ENCODE assay signal across 9 cellular contexts in genomic region chr3:10164201-10164545, GRCh38. TPM values are rescaled to one million over a fixed set of nuclear protein-coding genes. Genes with fewer than 3 reads are reported as not detected.
A peak's percentile ranks its signal among the peaks of the same experiment; 100 is the strongest.
DNase-seq lines count a peak whose midpoint lies in the region; ATAC-seq and TF ChIP-seq lines count a peak whose summit lies in the region.
"Not testable (repeated sequence)": the region's sequence is repeated elsewhere in the genome, so short reads cannot be mapped to it uniquely, and the experiment has no call there.
"Had no signal": no experiment of that assay in that cellular context is flagged by ENCODE, and none has a peak within 500 bp of the region (broad histone marks: within the 10 kb centered on the region; RNA-seq: fewer than 3 reads in every experiment).

No MANE protein-coding gene starts in this region.

- not testable (repeated sequence) for BruUV-seq in PC-3 (replicated peaks; lab: Mats Ljungman, UMichigan); mammary epithelial cell (replicated peaks; lab: Mats Ljungman, UMichigan)

- H3K9ac ChIP-seq in PC-3 (ENCODE audit: low read length); mammary epithelial cell (ENCODE audit: insufficient read depth, low read length): not testable (repeated sequence)
- H3K9ac ChIP-seq in mucosa of rectum (ENCODE audit: low read depth in 1 of 2, low read length in 2 of 2) = peak overlapping the region in 1 of 2 donors; percentile 41

- dilution Hi-C loops in mammary epithelial cell (cut with HindIII; ENCODE audit: low sequenced_read_pairs) = loop anchor here (5.0 kb wide), 2 partner anchors 47 to 83 kb away; partner anchors contain the start of genes BRK1 and TATDN2

- H3K9me3 Mint-ChIP-seq in activated CD8-positive, alpha-beta memory T cell treated with anti-CD3 and anti-CD28 coated beads, Interleukin-2, amount 10 ng/mL, durations not matched to agents 7 days and 5 days (ENCODE audit: low read depth) = not testable (repeated sequence)

- not testable (repeated sequence) for H3K27me3 Mint-ChIP-seq in activated CD8-positive, alpha-beta memory T cell treated with anti-CD3 and anti-CD28 coated beads, Interleukin-2, amount 10 ng/mL, durations not matched to agents 7 days and 5 days

- H3K27ac Mint-ChIP-seq in activated CD8-positive, alpha-beta memory T cell treated with anti-CD3 and anti-CD28 coated beads, Interleukin-2, amount 10 ng/mL, durations not matched to agents 7 days and 5 days = not testable (repeated sequence)

- in situ Hi-C loops in mammary epithelial cell (cut with MboI; ENCODE audit: low sequenced_read_pairs in 2 of 2) = not testable (repeated sequence)
- in situ Hi-C loops in gastrocnemius medialis (cut with MboI; ENCODE audit: low sequenced_read_pairs in 4 of 4) = loop anchor here in 3 of 4 donors (5.0 to 10.0 kb wide), 2 partner anchors 61 to 63 kb away; no protein-coding TSS in a partner anchor

- not testable (repeated sequence) for TF ChIP-seq POLR2A in gastrocnemius medialis (IDR thresholded peaks at IDR 0.05)

- DNase-seq in PC-3; activated CD8-positive, alpha-beta memory T cell treated with anti-CD3 and anti-CD28 coated beads, Interleukin-2, amount 10 ng/mL, durations not matched to agents 7 days and 5 days; mammary epithelial cell; fibroblast of villous mesenchyme (ENCODE audit: low read depth); gastrocnemius medialis: not testable (repeated sequence)

- H3K79me2 ChIP-seq in PC-3 (ENCODE audit: low read length) (peaks cover 18% of the 10 kb centered on the region), mammary epithelial cell (ENCODE audit: insufficient read depth, low read length) (peaks cover 19% of the 10 kb centered on the region)

- not testable (repeated sequence) for H3K9me3 ChIP-seq in PC-3 (ENCODE audit: low read length); mammary epithelial cell (replicated peaks; ENCODE audit: insufficient read depth, low read length); mucosa of rectum (ENCODE audit: control insufficient read depth in 2 of 2, low read length in 2 of 2); gastrocnemius medialis

- not testable (repeated sequence) for H4K20me1 ChIP-seq in PC-3 (ENCODE audit: low read length); mammary epithelial cell (ENCODE audit: insufficient read depth, low read length)

- CTCF ChIA-PET in PC-3 (lab: Charles Lee) = interaction anchor here (1.1 kb wide), 1 partner anchor 60 kb away, joined by 4 read pairs; no protein-coding TSS in a partner anchor
- CTCF ChIA-PET in activated CD8-positive, alpha-beta memory T cell treated with anti-CD3 and anti-CD28 coated beads, Interleukin-2, amount 10 ng/mL, durations not matched to agents 7 days and 5 days (lab: Charles Lee) = interaction anchor here (1.0 to 3.4 kb wide), 8 partner anchors 10 to 158 kb away, joined by 3 to 19 read pairs (median 6); no protein-coding TSS in a partner anchor
- CTCF ChIA-PET in mammary epithelial cell (lab: Charles Lee; ENCODE audit: low non-redundant PET) = not testable (repeated sequence)

- H2AFZ ChIP-seq in PC-3 (ENCODE audit: low read length) (peak overlapping the region; percentile 93), mammary epithelial cell (ENCODE audit: low read depth, low read length) (peak overlapping the region; percentile 99)

- H3K4me1 Mint-ChIP-seq in activated CD8-positive, alpha-beta memory T cell treated with anti-CD3 and anti-CD28 coated beads, Interleukin-2, amount 10 ng/mL, durations not matched to agents 7 days and 5 days = peaks cover 16% of the 10 kb centered on the region

- 100% methylated on average over 3 of the region's 12 CpGs for WGBS in mammary epithelial cell (ENCODE audit: low coverage, missing lambda C conversion rate)

- intact Hi-C loops in PC-3 (cut with micrococcal nuclease) (loop anchor here (1.0 to 2.0 kb wide), 2 partner anchors 29 to 61 kb away; no protein-coding TSS in a partner anchor), mammary epithelial cell (cut with micrococcal nuclease) (loop anchor here (1.0 to 5.0 kb wide), 3 partner anchors 29 to 61 kb away; no protein-coding TSS in a partner anchor), gastrocnemius medialis (cut with DNase I; ENCODE audit: low total_unique reads) (loop anchor here (1.0 to 2.0 kb wide), 3 partner anchors 21 to 61 kb away; no protein-coding TSS in a partner anchor)

- H3K4me1 ChIP-seq in PC-3 (ENCODE audit: insufficient read depth, low read length); mammary epithelial cell (ENCODE audit: insufficient read depth, low read length); mucosa of rectum (ENCODE audit: control insufficient read depth in 2 of 2, insufficient read depth in 2 of 2, low read length in 2 of 2); gastrocnemius medialis: not testable (repeated sequence)

- H3K27me3 ChIP-seq in PC-3 (ENCODE audit: low read length); mammary epithelial cell (ENCODE audit: insufficient read depth, low read length); mucosa of rectum (ENCODE audit: control insufficient read depth in 2 of 2, insufficient read depth in 2 of 2, low read length in 2 of 2); gastrocnemius medialis: not testable (repeated sequence)

- ATAC-seq in PC-3; activated CD8-positive, alpha-beta memory T cell treated with anti-CD3 and anti-CD28 coated beads, Interleukin-2, amount 10 ng/mL, durations not matched to agents 7 days and 5 days; gastrocnemius medialis: not testable (repeated sequence)

- not testable (repeated sequence) for H3K9me2 ChIP-seq in PC-3 (replicated peaks; ENCODE audit: low read length)

- H3K36me3 Mint-ChIP-seq in activated CD8-positive, alpha-beta memory T cell treated with anti-CD3 and anti-CD28 coated beads, Interleukin-2, amount 10 ng/mL, durations not matched to agents 7 days and 5 days = peaks cover 11% of the 10 kb centered on the region

- not testable (repeated sequence) for TF ChIP-seq CTCF in PC-3 (conservative IDR thresholded peaks at IDR 0.05; ENCODE audit: low read depth, low read length); mammary epithelial cell (conservative IDR thresholded peaks at IDR 0.05 in 1 of 2, IDR thresholded peaks at IDR 0.05 in 1 of 2; ENCODE audit: extremely low read depth in 1 of 2, insufficient read depth in 1 of 2, low read depth in 1 of 2, low read length in 2 of 2); fibroblast of villous mesenchyme (IDR thresholded peaks at IDR 0.05; ENCODE audit: insufficient read depth, low read depth, low read length); gastrocnemius medialis (IDR thresholded peaks at IDR 0.05 in 4 of 5, conservative IDR thresholded peaks at IDR 0.05 in 1 of 5)

- POLR2A ChIA-PET in PC-3 (lab: Charles Lee; ENCODE audit: unreplicated experiment) = not testable (repeated sequence)

- not testable (repeated sequence) for H3F3A ChIP-seq in PC-3 (ENCODE audit: low read length, unreplicated experiment)

- H3K4me2 ChIP-seq in PC-3 (ENCODE audit: low read length) (peak overlapping the region; percentile 91), mammary epithelial cell (ENCODE audit: insufficient read depth, low read depth, low read length) (peak overlapping the region; percentile 97)

- peak overlapping the region; percentile 71 for H3K4me3 Mint-ChIP-seq in activated CD8-positive, alpha-beta memory T cell treated with anti-CD3 and anti-CD28 coated beads, Interleukin-2, amount 10 ng/mL, durations not matched to agents 7 days and 5 days

- not testable (repeated sequence) for H3K27ac ChIP-seq in PC-3 (ENCODE audit: low read length); mammary epithelial cell (ENCODE audit: insufficient read depth, low read depth, low read length); mucosa of rectum (ENCODE audit: low read depth in 2 of 2, low read length in 2 of 2)
- H3K27ac ChIP-seq in gastrocnemius medialis = peak overlapping the region in 3 of 4 donors; percentile 80 to 95 (median 86)

- H3K36me3 ChIP-seq in PC-3 (ENCODE audit: low read depth, low read length) = peaks cover 13% of the 10 kb centered on the region
- not testable (repeated sequence) for H3K36me3 ChIP-seq in mammary epithelial cell (ENCODE audit: insufficient read depth, low read length); mucosa of rectum (ENCODE audit: control insufficient read depth in 2 of 2, insufficient read depth in 2 of 2, low read length in 2 of 2); gastrocnemius medialis

- H3K4me3 ChIP-seq in GM08714 (ENCODE audit: low read length) (peak overlapping the region; percentile 56; the same call in 1 of the 2 replicates), PC-3 (ENCODE audit: low read length) (peak overlapping the region; percentile 96; the same call in 1 of the 2 replicates), mammary epithelial cell (replicated peaks in 1 of 3; ENCODE audit: insufficient read depth in 1 of 3, low read depth in 2 of 3, low read length in 3 of 3) (peak overlapping the region; percentile 79 to 100 (median 95)), fibroblast of villous mesenchyme (ENCODE audit: low read depth, low read length) (peak overlapping the region; percentile 86), mucosa of rectum (ENCODE audit: low read length in 2 of 2) (peak overlapping the region; percentile 80 to 92), gastrocnemius medialis (peak overlapping the region; percentile 87 to 100 (median 90))

RNA-seq across cellular contexts. Expression of gene IRAK2, which starts 0.5 kb away (rescaled TPM):
- 4.7 and 5.5 TPM in 2 replicates for total RNA-seq in PC-3 (2014; rRNA removed)
- 1 to 10 TPM; 3.0 to 9.1 TPM for total RNA-seq in activated CD8-positive, alpha-beta memory T cell treated with anti-CD3 and anti-CD28 coated beads, Interleukin-2, amount 10 ng/mL, durations not matched to agents 7 days and 5 days
- total RNA-seq in mammary epithelial cell = 10 to 100 TPM in 1 of 2 donors, 1 to 10 TPM in 1; 2.5 to 16.9 TPM
- 7.9 TPM for polyA plus RNA-seq in mammary epithelial cell
- 6.2 TPM for polyA minus RNA-seq in mammary epithelial cell
- 3.2 and 8.2 TPM in 2 replicates for total RNA-seq in fibroblast of villous mesenchyme
- total RNA-seq in gastrocnemius medialis = 10 to 100 TPM; 21.9 to 42.0 (median 25.8) TPM

RNA-seq across cellular contexts. Expression of gene VHL, which starts 22.6 kb away (rescaled TPM):
- total RNA-seq in PC-3 (2014; rRNA removed) = 45.0 and 51.5 TPM in 2 replicates
- total RNA-seq in activated CD8-positive, alpha-beta memory T cell treated with anti-CD3 and anti-CD28 coated beads, Interleukin-2, amount 10 ng/mL, durations not matched to agents 7 days and 5 days = 10 to 100 TPM; 68.2 to 75.7 TPM
- total RNA-seq in mammary epithelial cell = 10 to 100 TPM; 34.3 to 37.5 TPM
- polyA plus RNA-seq in mammary epithelial cell = 9.8 TPM
- 38.7 TPM for polyA minus RNA-seq in mammary epithelial cell
- 31.9 and 45.3 TPM in 2 replicates for total RNA-seq in fibroblast of villous mesenchyme
- total RNA-seq in gastrocnemius medialis = 10 to 100 TPM in 3 of 4 donors, 1 to 10 TPM in 1; 7.5 to 17.9 (median 12.8) TPM

RNA-seq across cellular contexts. Expression of gene BRK1, which starts 48.7 kb away (rescaled TPM):
- total RNA-seq in PC-3 (2014; rRNA removed) (110 and 140 TPM in 2 replicates), mammary epithelial cell (100 to 1,000 TPM in 1 of 2 donors, 10 to 100 TPM in 1; 80.4 to 134 TPM), fibroblast of villous mesenchyme (77.0 and 126 TPM in 2 replicates), gastrocnemius medialis (10 to 100 TPM; 68.2 to 86.8 (median 69.3) TPM)
- 100 to 1,000 TPM in 1 of 2 experiments, 10 to 100 TPM in 1; 86.9 to 106 TPM for total RNA-seq in activated CD8-positive, alpha-beta memory T cell treated with anti-CD3 and anti-CD28 coated beads, Interleukin-2, amount 10 ng/mL, durations not matched to agents 7 days and 5 days
- polyA plus RNA-seq in mammary epithelial cell = 236 TPM
- 112 TPM for polyA minus RNA-seq in mammary epithelial cell

RNA-seq across cellular contexts. Expression of gene FANCD2OS, which starts 56.1 kb away (rescaled TPM):
- total RNA-seq in PC-3 (2014; rRNA removed) (not detected in 2 replicates), mammary epithelial cell (not detected), fibroblast of villous mesenchyme (not detected in 2 replicates), gastrocnemius medialis (not detected)
- not detected for total RNA-seq in activated CD8-positive, alpha-beta memory T cell treated with anti-CD3 and anti-CD28 coated beads, Interleukin-2, amount 10 ng/mL, durations not matched to agents 7 days and 5 days
- polyA plus RNA-seq in mammary epithelial cell = not detected
- polyA minus RNA-seq in mammary epithelial cell = not detected
- total RNA-seq: frontal cortex, occipital lobe had no signal
